27 cellular contexts compared by ENCODE assay signal in genomic region chr4:82918091-82918490, GRCh38.
"Had no signal": no experiment of that assay in that cellular context is flagged by ENCODE, and none has a peak within 500 bp of the region (broad histone marks: within the 10 kb centered on the region; RNA-seq: fewer than 3 reads in every experiment).

No MANE protein-coding gene starts in this region.

- H3K27ac ChIP-seq: breast epithelium, colonic mucosa, heart left ventricle, left lung, ovary, prostate gland, sigmoid colon, tibial artery had no signal

- H3K9me3 ChIP-seq: breast epithelium, colonic mucosa, heart left ventricle, left lung, ovary, prostate gland, sigmoid colon, tibial artery had no signal

- H3K27me3 ChIP-seq: breast epithelium, colonic mucosa, heart left ventricle, left lung, ovary, sigmoid colon, tibial artery had no signal

- H3K4me3 ChIP-seq: breast epithelium, colonic mucosa, heart left ventricle, left lung, lung, ovary, prostate gland, sigmoid colon, tibial artery had no signal

- H3K4me1 ChIP-seq: breast epithelium, colonic mucosa, heart left ventricle, left lung, prostate gland, sigmoid colon, tibial artery had no signal

- FAIRE-seq: small intestine had no signal

- ATAC-seq: activated naive CD8-positive, alpha-beta T cell treated with anti-CD3 and anti-CD28 coated beads, Interleukin-2, amount 50 U/mL, for 24 hours; activated T-cell treated with anti-CD3 and anti-CD28 coated beads, Interleukin-2, amount 50 U/mL, for 4 hours; activated T-helper 17 cell treated with anti-CD3 and anti-CD28 coated beads, Interleukin-2, amount 50 U/mL, for 72 hours; effector memory CD8-positive, alpha-beta T cell; heart left ventricle; left lung; stimulated activated effector memory CD8-positive, alpha-beta T cell treated with anti-CD3 and anti-CD28 coated beads, Interleukin-12 subunit alpha, Interleukin-12 subunit beta, amount 100 ng/mL, for 72 hours; WTC11 had no signal

- H3K36me3 ChIP-seq: breast epithelium, colonic mucosa, ovary, prostate gland had no signal

- DNase-seq: activated CD4-positive, alpha-beta memory T cell treated with anti-CD3 and anti-CD28 coated beads, Interleukin-2, amount 10 ng/mL, durations not matched to agents 7 days and 5 days; activated CD4-positive, alpha-beta T cell treated with anti-CD3 and anti-CD28 coated beads for 1 hour; activated CD4-positive, alpha-beta T cell treated with anti-CD3 and anti-CD28 coated beads, Interleukin-2, amount 10 ng/mL, durations not matched to agents 7 days and 5 days; activated CD8-positive, alpha-beta memory T cell treated with anti-CD3 and anti-CD28 coated beads, Interleukin-2, amount 50 U/mL, for 48 hours; activated gamma-delta T cell treated with Interleukin-2 at 50 U/mL for 16 hours; activated naive CD8-positive, alpha-beta T cell treated with anti-CD3 and anti-CD28 coated beads, Interleukin-2, amount 50 U/mL, for 24 hours; activated T-cell treated with anti-CD3 and anti-CD28 coated beads, Interleukin-2, amount 50 U/mL, for 4 hours; colonic mucosa; effector memory CD8-positive, alpha-beta T cell; erythroblast; heart left ventricle; immature natural killer cell; kidney glomerular epithelial cell; left lung; nephron progenitor cell; ovary; sigmoid colon; small intestine; stimulated activated CD4-positive, alpha-beta T cell treated with anti-CD3 and anti-CD28 coated beads, Interleukin-4, amount 100 ng/mL, for 24 hours; T-helper 2 cell; tibial artery had no signal
